Comparison of ENCODE assay signal across 8 cellular contexts in the genomic region with DNA sequence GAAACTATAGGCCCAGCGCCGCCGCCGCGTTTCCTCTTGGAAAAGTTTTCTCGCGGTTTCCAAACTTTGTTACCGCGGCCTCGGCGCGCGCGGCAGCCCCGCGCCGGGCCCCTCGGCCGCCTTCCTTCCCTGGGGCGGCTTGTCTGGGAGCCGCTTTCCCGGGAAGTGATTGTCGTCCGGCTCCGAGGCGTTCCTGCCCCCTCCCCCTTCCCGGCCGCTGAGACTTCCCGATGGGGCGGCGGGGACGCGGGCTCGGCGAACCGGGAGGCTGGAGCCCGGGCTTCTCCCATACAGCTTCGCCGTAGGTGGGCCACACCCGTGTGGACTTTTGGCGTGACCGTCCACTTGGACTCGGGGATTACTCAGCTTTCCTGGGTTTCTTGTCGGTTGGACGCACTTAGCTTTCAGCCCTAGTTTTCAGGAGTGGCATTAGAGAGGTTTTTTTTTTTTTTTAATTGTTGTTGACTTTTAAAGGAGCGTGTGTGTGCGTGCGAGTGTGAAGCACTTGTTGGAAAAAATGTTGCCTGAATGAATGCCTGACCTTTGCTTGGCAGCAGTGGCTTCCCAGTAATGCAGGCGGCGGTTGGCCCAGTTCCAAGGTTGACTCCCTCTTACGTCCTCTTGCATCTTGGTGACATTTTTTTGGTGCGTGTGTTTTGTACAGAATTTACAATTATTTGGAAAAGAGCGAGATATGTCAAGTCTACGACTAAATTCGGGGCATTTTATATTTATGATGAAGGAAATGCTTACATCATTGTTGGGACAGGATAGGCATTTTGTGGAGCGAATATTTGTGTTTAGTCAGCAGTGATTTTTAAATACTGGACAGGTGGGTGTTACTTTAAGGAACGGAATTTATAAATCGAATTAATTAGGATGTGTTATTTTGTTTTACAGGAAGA. TPM values are rescaled to one million over a fixed set of nuclear protein-coding genes. Genes with fewer than 3 reads are reported as not detected.
DNase-seq lines count a peak whose midpoint lies in the region; ATAC-seq and TF ChIP-seq lines count a peak whose summit lies in the region.

No MANE protein-coding gene starts in this region.

- TF ChIP-seq CTCF in CD4-positive, alpha-beta T cell (IDR thresholded peaks at IDR 0.05): no peak
- TF ChIP-seq CTCF in WERI-Rb-1 (IDR thresholded peaks at IDR 0.05; ENCODE audit: low read depth, low read length): no peak
- TF ChIP-seq CTCF in colonic mucosa (IDR thresholded peaks at IDR 0.05): no peak

- H3K9ac ChIP-seq in GM23248 (peak overlapping the region; percentile 96), colonic mucosa (ENCODE audit: low read depth in 2 of 2, low read length in 2 of 2) (peak overlapping the region; percentile 91 to 93)

- peaks cover 25% of the 10 kb centered on the region for H3K27me3 ChIP-seq in CD4-positive, alpha-beta T cell (ENCODE audit: control insufficient read depth, insufficient read depth, low read length)
- H3K27me3 ChIP-seq in GM23248 (replicated peaks; ENCODE audit: insufficient read depth): no peaks in the 10 kb centered on the region
- no peaks in the 10 kb centered on the region for H3K27me3 ChIP-seq in WERI-Rb-1 (ENCODE audit: insufficient read depth, low read depth, severe bottlenecking)
- H3K27me3 ChIP-seq in colonic mucosa: no peaks in the 10 kb centered on the region

- 1% methylated on average over 45 to 56 of the region's 58 CpGs for WGBS in GM23248 (ENCODE audit: low coverage in 1 of 2, low lambda C conversion rate in 2 of 2, missing lambda C conversion rate in 2 of 2), 2 experiments

- H3K9me3 Mint-ChIP-seq in CD4-positive, alpha-beta T cell: peaks cover 15% of the 10 kb centered on the region

- H3K4me3 ChIP-seq in GM23248: peak overlapping the region; percentile 96
- peak overlapping the region; percentile 61 for H3K4me3 ChIP-seq in WERI-Rb-1 (ENCODE audit: low read depth, low read length)
- H3K4me3 ChIP-seq in colonic mucosa: peak overlapping the region; percentile 93

- in situ Hi-C loops in GM23248 (cut with MboI): no loop called here

- H3K27me3 Mint-ChIP-seq in CD4-positive, alpha-beta T cell: peaks cover 52% of the 10 kb centered on the region

- peak in 6 of 10 experiments; percentile 7 to 22 (median 10) for DNase-seq in CD4-positive, alpha-beta T cell
- DNase-seq in GM23248: peak; percentile 95
- peak; percentile 54 for DNase-seq in NCI-H146 treated with DMSO at 0.1 percent for 48 hours (lab: John Stamatoyannopoulos, UW; ENCODE audit: unreplicated experiment)
- DNase-seq in WERI-Rb-1: peak; percentile 30
- DNase-seq in colonic mucosa: peak; percentile 95
- DNase-seq in kidney tubule cell (ENCODE audit: low spot score): peak; percentile 90
- DNase-seq in stimulated activated CD4-positive, alpha-beta T cell treated with anti-CD3 and anti-CD28 coated beads, Interleukin-12 subunit alpha, Interleukin-12 subunit beta, amount 100 ng/mL, for 48 hours (ENCODE audit: low read depth in 2 of 3, low spot score in 1 of 3): peak; percentile 52 to 65 (median 60)
- DNase-seq in COLO668 (lab: John Stamatoyannopoulos, UW; ENCODE audit: unreplicated experiment): no peak

- intact Hi-C loops in CD4-positive, alpha-beta T cell (cut with DNase I, micrococcal nuclease): no loop called here
- intact Hi-C loops in colonic mucosa (cut with DNase I): no loop called here

- no peaks in the 10 kb centered on the region for H3K9me2 ChIP-seq in GM23248 (ENCODE audit: insufficient read depth)

- H3K36me3 Mint-ChIP-seq in CD4-positive, alpha-beta T cell (ENCODE audit: low read depth): peaks cover 21% of the 10 kb centered on the region

- H3K4me1 ChIP-seq in GM23248 (ENCODE audit: insufficient read depth): peaks cover 16% of the 10 kb centered on the region
- no peaks in the 10 kb centered on the region for H3K4me1 ChIP-seq in colonic mucosa

- H3K4me3 Mint-ChIP-seq in CD4-positive, alpha-beta T cell: peak overlapping the region; percentile 81

- peak overlapping the region; percentile 47 for H2AFZ ChIP-seq in GM23248

- H3K4me1 Mint-ChIP-seq in CD4-positive, alpha-beta T cell (ENCODE audit: low read depth): peaks cover 12% of the 10 kb centered on the region

- peaks cover 4% of the 10 kb centered on the region for H3K9me3 ChIP-seq in CD4-positive, alpha-beta T cell (ENCODE audit: control insufficient read depth, low read length)
- H3K9me3 ChIP-seq in GM23248 (ENCODE audit: low read depth) (no peaks in the 10 kb centered on the region), WERI-Rb-1 (ENCODE audit: severe bottlenecking) (no peaks in the 10 kb centered on the region), colonic mucosa (no peaks in the 10 kb centered on the region)

- H3K27ac Mint-ChIP-seq in CD4-positive, alpha-beta T cell: peak overlapping the region; percentile 37

- H3K36me3 ChIP-seq in GM23248 (ENCODE audit: low read depth): peaks cover 13% of the 10 kb centered on the region; the same call in 1 of the 2 replicates
- H3K36me3 ChIP-seq in WERI-Rb-1: peaks cover 21% of the 10 kb centered on the region
- no peaks in the 10 kb centered on the region for H3K36me3 ChIP-seq in colonic mucosa

- POLR2A ChIA-PET in CD4-positive, alpha-beta T cell (lab: Charles Lee): interaction anchor here (1.1 to 1.2 kb wide), 2 partner anchors 10 to 178 kb away, joined by 3 to 4 read pairs; a partner anchor contains a TSS

- no peak for ATAC-seq in CD4-positive, alpha-beta T cell (ENCODE audit: poor library complexity)

- H3K27ac ChIP-seq in CD4-positive, alpha-beta T cell (ENCODE audit: low read depth, low read length): no peak overlapping the region
- H3K27ac ChIP-seq in GM23248: peak overlapping the region; percentile 96
- H3K27ac ChIP-seq in WERI-Rb-1: peak overlapping the region; percentile 99
- peak overlapping the region; percentile 100 for H3K27ac ChIP-seq in colonic mucosa

- H3F3A ChIP-seq in GM23248 (ENCODE audit: insufficient read depth): peaks cover 11% of the 10 kb centered on the region

- H4K20me1 ChIP-seq in GM23248 (ENCODE audit: insufficient read depth): 0 out of 2 replicates have a peak, but pooled peaks cover 4% of the 10 kb centered on the region

- H3K4me2 ChIP-seq in GM23248 (ENCODE audit: unreplicated experiment): peak overlapping the region; percentile 84

- CTCF ChIA-PET in CD4-positive, alpha-beta T cell (lab: Charles Lee): no interaction called here

- peaks cover 56% of the 10 kb centered on the region for H3K79me2 ChIP-seq in GM23248 (ENCODE audit: insufficient read depth)

RNA-seq across cellular contexts. Expression of a gene that starts 0.8 kb away (rescaled TPM):
- total RNA-seq in CD4-positive, alpha-beta T cell: 1 to 10 TPM; 6.0 to 6.7 TPM
- 393 TPM in 2 replicates for total RNA-seq in GM23248 (2014; rRNA removed; shearing (Covaris generic))
- 194 and 195 TPM in 2 replicates for polyA plus RNA-seq in GM23248 (2016; fragmentation: Nextera tagmentation; extraction: Ambion mirVana)
- 100 to 1,000 TPM; 400 to 483 TPM for total RNA-seq in colonic mucosa

Comparison
In these comparisons a context has a peak if more than half of its experiments do, and no peak if none do; other contexts are left out.
1. RNA of a gene that starts 0.8 kb away (total RNA-seq): 400 to 483 TPM in colonic mucosa and 393 TPM in GM23248; 6.0 to 6.7 TPM in CD4-positive, alpha-beta T cell; every median in the first group is over 10 times any median in the second.
2. Peak in every context shown above with its lines, with median percentiles within 50 percentile points of each other: H3K4me3 ChIP-seq.